Comparison of ENCODE assay signal across 19 cellular contexts in genomic region chr15:101482526-101483371, GRCh38. TPM values are rescaled to one million over a fixed set of nuclear protein-coding genes. Genes with fewer than 3 reads are reported as not detected.
A peak's percentile ranks its signal among the peaks of the same experiment; 100 is the strongest.
DNase-seq lines count a peak whose midpoint lies in the region; ATAC-seq, FAIRE-seq and TF ChIP-seq lines count a peak whose summit lies in the region.
"Had no signal": no experiment of that assay in that cellular context is flagged by ENCODE, and none has a peak within 500 bp of the region (broad histone marks: within the 10 kb centered on the region; RNA-seq: fewer than 3 reads in every experiment).

No MANE protein-coding gene starts in this region.

- POLR2A ChIA-PET in HepG2 (lab: Yijun Ruan, JAX): interaction anchor here (1.2 to 1.5 kb wide), 2 partner anchors 37 to 45 kb away, joined by 3 to 6 read pairs; no protein-coding TSS in a partner anchor

- no peak for TF ChIP-seq EP300 in HepG2 (IDR thresholded peaks at IDR 0.05; ENCODE audit: low read depth in 2 of 2, low read length in 2 of 2)
- no peak for TF ChIP-seq EP300 in HepG2 (CRISPR knock-in tag; IDR thresholded peaks at IDR 0.05; ENCODE audit: borderline replicate concordance)

- no peak overlapping the region for H3K4me3 ChIP-seq in MG63
- H3K4me3 ChIP-seq in HepG2 (replicated peaks in 1 of 3; ENCODE audit: insufficient read depth in 1 of 3, low read depth in 2 of 3, low read length in 3 of 3): no peak overlapping the region
- H3K4me3 ChIP-seq in thymus (ENCODE audit: low read length): no peak overlapping the region
- no peak overlapping the region for H3K4me3 ChIP-seq in vagina
- H3K4me3 ChIP-seq: suprapubic skin had no signal

- CTCF ChIA-PET in HepG2 (lab: Yijun Ruan, JAX; ENCODE audit: low intra/inter-chr PET ratio, low total read pairs): no interaction called here

- H3K4me2 ChIP-seq in HepG2 (ENCODE audit: low read depth, low read length): no peak overlapping the region

- 97% methylated on average over 14 of the region's 21 CpGs for WGBS in HepG2 (ENCODE audit: low lambda C conversion rate)
- WGBS in thymus: 92% methylated on average over 21 of the region's 21 CpGs

- DNase-seq in MG63 (peak; percentile 84), epithelial cell of prostate (ENCODE audit: low read depth, low spot score) (no peak), HepG2 (ENCODE audit: low spot score) (no peak), GF-D8 (lab: John Stamatoyannopoulos, UW) (no peak), vagina (ENCODE audit: extremely low spot score in 2 of 2) (no peak), RKO (ENCODE audit: low spot score) (no peak)
- DNase-seq: activated CD4-positive, alpha-beta T cell treated with anti-CD3 and anti-CD28 coated beads, Interleukin-2, amount 10 ng/mL, durations not matched to agents 24 days and 14 days; activated T-cell treated with anti-CD3 and anti-CD28 coated beads, Interleukin-2, amount 50 U/mL, for 72 hours; amniotic stem cell; C1 segment of cervical spinal cord; EL; mesendoderm; MM.1S; NCI-H2081; SHP77 treated with DMSO at 0.1 percent for 48 hours; T-helper 9 cell had no signal

- no peak overlapping the region for H3K9ac ChIP-seq in HepG2 (ENCODE audit: insufficient read depth, low read depth, low read length)

- H3K9me3 ChIP-seq in MG63 (no peaks in the 10 kb centered on the region), HepG2 (ENCODE audit: low read length) (no peaks in the 10 kb centered on the region), thymus (ENCODE audit: control insufficient read depth) (no peaks in the 10 kb centered on the region), vagina (no peaks in the 10 kb centered on the region)
- H3K9me3 ChIP-seq: suprapubic skin had no signal

- no peak; the same call in 2 of the 3 replicates for ATAC-seq in HepG2
- ATAC-seq: activated T-cell treated with anti-CD3 and anti-CD28 coated beads, Interleukin-2, amount 50 U/mL, for 72 hours had no signal

- peak overlapping the region; percentile 35 for H3K27ac ChIP-seq in epithelial cell of prostate
- H3K27ac ChIP-seq in HepG2 (ENCODE audit: extremely low read length, insufficient read depth, low read length): no peak overlapping the region
- peak overlapping the region; percentile 72 for H3K27ac ChIP-seq in thymus (ENCODE audit: low read depth)
- no peak overlapping the region for H3K27ac ChIP-seq in vagina
- H3K27ac ChIP-seq: suprapubic skin had no signal

- peaks cover 89% of the 10 kb centered on the region for H3K79me2 ChIP-seq in HepG2 (ENCODE audit: insufficient read depth, low read length)

- in situ Hi-C loops in HepG2 (cut with HindIII; ENCODE audit: extremely low pct_ligation_motif_present, low pct_unique_long_range_greater_than_20kb): no loop called here

- BruUV-seq in HepG2 (replicated peaks; lab: Mats Ljungman, UMichigan): no TSS peak

- TF ChIP-seq CTCF in HepG2 (CRISPR knock-in tag; IDR thresholded peaks at IDR 0.05): no peak
- no peak for TF ChIP-seq CTCF in vagina (IDR thresholded peaks at IDR 0.05)

- peaks cover 40% of the 10 kb centered on the region for H3K4me1 ChIP-seq in HepG2 (ENCODE audit: insufficient read depth, low read length)
- H3K4me1 ChIP-seq in thymus (ENCODE audit: control insufficient read depth, insufficient read depth, low read length): no peaks in the 10 kb centered on the region
- H3K4me1 ChIP-seq in vagina: no peaks in the 10 kb centered on the region

- H3K36me3 ChIP-seq in MG63 (peaks cover 58% of the 10 kb centered on the region), HepG2 (replicated peaks in 1 of 2; ENCODE audit: control insufficient read depth in 1 of 2, insufficient read depth in 2 of 2, low read length in 2 of 2) (peaks cover 30 to 65% of the 10 kb centered on the region in 2 experiments), thymus (ENCODE audit: control insufficient read depth, insufficient read depth) (no peaks in the 10 kb centered on the region), vagina (no peaks in the 10 kb centered on the region)
- H3K36me3 ChIP-seq: suprapubic skin had no signal

- no peak overlapping the region for H2AFZ ChIP-seq in HepG2 (ENCODE audit: low read length)

- H3K27me3 ChIP-seq in MG63 (no peaks in the 10 kb centered on the region), HepG2 (ENCODE audit: control insufficient read depth in 1 of 2, insufficient read depth in 2 of 2, low read length in 2 of 2) (no peaks in the 10 kb centered on the region), thymus (ENCODE audit: control insufficient read depth, insufficient read depth) (peaks cover 10% of the 10 kb centered on the region), vagina (no peaks in the 10 kb centered on the region)

- no peak for FAIRE-seq in HepG2 (lab: Jason Lieb, UNC)
- FAIRE-seq: GM12891 had no signal

- TF ChIP-seq POLR2A in HepG2 (IDR thresholded peaks at IDR 0.05; ENCODE audit: insufficient read depth in 1 of 2, low read depth in 2 of 2, low read length in 2 of 2) (no peak), vagina (IDR thresholded peaks at IDR 0.05) (no peak)

- intact Hi-C loops in HepG2 (cut with micrococcal nuclease; ENCODE audit: unreplicated experiment): no loop called here
- intact Hi-C loops in vagina (cut with DNase I): no loop called here

- H4K20me1 ChIP-seq in HepG2 (ENCODE audit: insufficient read depth, low read length): peaks cover 11% of the 10 kb centered on the region

- TF ChIP-seq RAD21 in HepG2 (CRISPR knock-in tag; IDR thresholded peaks at IDR 0.05): no peak

TF ChIP-seq in HepG2, 621 proteins besides CTCF, POLR2A, EP300 and RAD21:
- TF ChIP-seq FOXC1 (CRISPR knock-in tag; IDR thresholded peaks at IDR 0.05; ENCODE audit: borderline replicate concordance): no peak
- no peak for TF ChIP-seq MNT (IDR thresholded peaks at IDR 0.05)
- TF ChIP-seq RBFOX2 (IDR thresholded peaks at IDR 0.05; ENCODE audit: low read depth, low read length): peak; percentile 36; the same call in 1 of the 2 replicates
- no peak for TF ChIP-seq FOXP1 (IDR thresholded peaks at IDR 0.05)
- no peak for TF ChIP-seq FOXP1 (CRISPR knock-in tag; IDR thresholded peaks at IDR 0.05)

RNA-seq across cellular contexts. Expression of gene PCSK6, which starts 6.8 kb away (rescaled TPM):
- total RNA-seq in MG63 (2014; rRNA removed; shearing (Covaris generic); ENCODE audit: low replicate concordance): 31.3 and 48.8 TPM in 2 replicates
- total RNA-seq in HepG2 (2016; rRNA removed; fragmentation: Illumina TruSeq; extraction: Trizol) (42.5 and 56.5 TPM in 2 replicates), vagina (7.4 TPM)
- 71.9 and 81.0 TPM in 2 replicates for total RNA-seq in HepG2 (2016; cell fraction: cytosol; rRNA removed; fragmentation: Illumina TruSeq; extraction: Trizol; ENCODE audit: low read depth)
- 34.4 and 55.2 TPM in 2 replicates for total RNA-seq in HepG2 (2016; cell fraction: insoluble cytoplasmic fraction; rRNA removed; fragmentation: Illumina TruSeq; extraction: Trizol)
- 69.6 and 77.5 TPM in 2 replicates for total RNA-seq in HepG2 (2016; cell fraction: membrane; rRNA removed; fragmentation: Illumina TruSeq; extraction: Trizol)
- 66.0 and 74.7 TPM in 2 replicates for total RNA-seq in HepG2 (2016; cell fraction: nucleus; rRNA removed; fragmentation: Illumina TruSeq; extraction: Trizol)
- polyA plus RNA-seq in HepG2 (2011; rRNA removed) (155 and 208 TPM in 2 replicates), thymus (10.1 TPM)
- polyA plus RNA-seq in HepG2 (2011; cell fraction: cytosol; rRNA removed): 113 and 150 TPM in 2 replicates
- 207 and 256 TPM in 2 replicates for polyA plus RNA-seq in HepG2 (2011; cell fraction: nucleus; rRNA removed)
- 61.3 and 94.3 TPM in 2 replicates for polyA plus RNA-seq in HepG2 (2012)
- polyA plus RNA-seq in HepG2 (2016; cell fraction: cytosol; fragmentation: Illumina TruSeq; extraction: Trizol; ENCODE audit: low read depth): 28.0 and 30.8 TPM in 2 replicates
- 34.4 and 44.9 TPM in 2 replicates for polyA plus RNA-seq in HepG2 (2016; cell fraction: insoluble cytoplasmic fraction; fragmentation: Illumina TruSeq; extraction: Trizol; ENCODE audit: low read depth)
- polyA plus RNA-seq in HepG2 (2016; cell fraction: membrane; fragmentation: Illumina TruSeq; extraction: Trizol; ENCODE audit: low read depth): 53.8 and 67.9 TPM in 2 replicates
- 84.3 and 88.3 TPM in 2 replicates for polyA plus RNA-seq in HepG2 (2016; cell fraction: nucleus; fragmentation: Illumina TruSeq; extraction: Trizol; ENCODE audit: insufficient read depth, low read depth)
- 65.0 and 447 TPM in 2 replicates for polyA minus RNA-seq in HepG2 (2011; rRNA and poly(A)+ RNA removed; ENCODE audit: low replicate concordance)
- polyA minus RNA-seq in HepG2 (2011; cell fraction: cytosol; rRNA and poly(A)+ RNA removed): 126 and 149 TPM in 2 replicates
- 126 and 142 TPM in 2 replicates for polyA minus RNA-seq in HepG2 (2011; cell fraction: nucleus; rRNA and poly(A)+ RNA removed)

Comparison
In these comparisons a context has a peak if more than half of its experiments do, and no peak if none do; other contexts are left out.
1. H3K27ac ChIP-seq: peak in epithelial cell of prostate (single experiment) and thymus (single experiment); none in HepG2 (single experiment) and vagina (single experiment).